Comparison of ENCODE assay signal across 18 cellular contexts in genomic region chr12:115166698-115167315, GRCh38.
DNase-seq lines count a peak whose midpoint lies in the region; ATAC-seq, FAIRE-seq and TF ChIP-seq lines count a peak whose summit lies in the region.
"Had no signal": no experiment of that assay in that cellular context is flagged by ENCODE, and none has a peak within 500 bp of the region (broad histone marks: within the 10 kb centered on the region; RNA-seq: fewer than 3 reads in every experiment).

No MANE protein-coding gene starts in this region.

- no peaks in the 10 kb centered on the region for H3F3A ChIP-seq in MM.1S (ENCODE audit: insufficient read depth, low read length)

- peak; percentile 27 for TF ChIP-seq CTCF in AG09319 (IDR thresholded peaks at IDR 0.05; ENCODE audit: low read depth, low read length)
- TF ChIP-seq CTCF in HFF-Myc (IDR thresholded peaks at IDR 0.05; ENCODE audit: low read depth, low read length, missing control alignments), result peak; percentile 37
- 0 out of 6 replicates have a peak, but pooled peaks of 1 of the 3 experiments have one; percentile 10 for TF ChIP-seq CTCF in K562 (IDR thresholded peaks at IDR 0.05 in 2 of 3, conservative IDR thresholded peaks at IDR 0.05 in 1 of 3; ENCODE audit: insufficient read depth in 2 of 3, low read depth in 1 of 3, low read length in 3 of 3)
- TF ChIP-seq CTCF in MM.1S (IDR thresholded peaks at IDR 0.05; ENCODE audit: low read length), result no peak

- no peak overlapping the region for H3K9ac ChIP-seq in K562 (ENCODE audit: insufficient read depth in 1 of 2, low read depth in 2 of 2, low read length in 2 of 2)
- H3K9ac ChIP-seq in MM.1S (ENCODE audit: low read length), result no peak overlapping the region

- ATAC-seq in K562, result no peak
- peak; percentile 97 for ATAC-seq in left lobe of liver
- ATAC-seq: activated CD4-positive, CD25-positive, alpha-beta regulatory T cell treated with anti-CD3 and anti-CD28 coated beads, Interleukin-2, amount 50 U/mL, for 24 hours; stimulated activated naive CD8-positive, alpha-beta T cell treated with anti-CD3 and anti-CD28 coated beads, Interleukin-15, Interleukin-2, amounts not matched to agents 100 U/mL and 50 U/mL, for 24 hours had no signal

- H3K27me3 ChIP-seq in K562 (ENCODE audit: control insufficient read depth in 2 of 2, insufficient read depth in 2 of 2, low read length in 2 of 2) (no peaks in the 10 kb centered on the region), MM.1S (replicated peaks; ENCODE audit: insufficient read depth, low read length) (no peaks in the 10 kb centered on the region)
- H3K27me3 ChIP-seq: ovary had no signal

- H2AFZ ChIP-seq in K562 (ENCODE audit: low read depth, low read length), result no peak overlapping the region
- no peak overlapping the region for H2AFZ ChIP-seq in MM.1S (ENCODE audit: low read length)

- peak; percentile 31 to 49 for TF ChIP-seq RAD21 in K562 (CRISPR knock-in tag; conservative IDR thresholded peaks at IDR 0.05 in 1 of 2, IDR thresholded peaks at IDR 0.05 in 1 of 2)

- in situ Hi-C loops in K562 (cut with MboI), result no loop called here

- H3K4me3 ChIP-seq in HFF-Myc (replicated peaks; ENCODE audit: low read depth, low read length) (no peak overlapping the region), K562 (no peak overlapping the region), MM.1S (ENCODE audit: low read length) (no peak overlapping the region)
- H3K4me3 ChIP-seq: ovary had no signal

- DNase-seq in AG09319 (ENCODE audit: extremely low read depth, low read depth) (no peak), HFF-Myc (ENCODE audit: extremely low read depth, low read depth) (no peak), K562 (ENCODE audit: extremely low read depth in 1 of 4, low spot score in 3 of 4) (no peak), left lobe of liver (ENCODE audit: low spot score) (no peak), MM.1S (no peak), NCI-H510A (lab: John Stamatoyannopoulos, UW) (no peak), NCI-H524 (lab: John Stamatoyannopoulos, UW) (no peak), NCI-H1105 treated with DMSO at 0.1 percent for 48 hours (lab: John Stamatoyannopoulos, UW) (no peak)
- DNase-seq: activated T-cell treated with anti-CD3 and anti-CD28 coated beads, Interleukin-2, amount 50 U/mL, for 1 hour; aorta; CD4-positive, CD25-positive, alpha-beta regulatory T cell; islet precursor cell; NCI-H446; ovary; stimulated activated CD4-positive, alpha-beta T cell treated with anti-CD3 and anti-CD28 coated beads, Interleukin-1b, Interleukin-23, amount 100 ng/mL, for 48 hours; stimulated activated naive CD8-positive, alpha-beta T cell treated with anti-CD3 and anti-CD28 coated beads, Interleukin-15, Interleukin-2, amounts not matched to agents 100 U/mL and 50 U/mL, for 24 hours had no signal

- H3K36me3 ChIP-seq in K562 (ENCODE audit: control insufficient read depth, insufficient read depth, low read length) (no peaks in the 10 kb centered on the region), MM.1S (replicated peaks; ENCODE audit: insufficient read depth, low read length) (no peaks in the 10 kb centered on the region)
- H3K36me3 ChIP-seq: ovary had no signal

- H4K20me1 ChIP-seq in K562 (replicated peaks; ENCODE audit: control insufficient read depth, insufficient read depth, low read length), result no peaks in the 10 kb centered on the region
- H4K20me1 ChIP-seq in MM.1S (ENCODE audit: insufficient read depth, low read length), result no peaks in the 10 kb centered on the region

- no peak for FAIRE-seq in K562 (lab: Jason Lieb, UNC)

- POLR2A ChIA-PET in K562 (lab: Yijun Ruan, JAX), result no interaction called here

- H3K4me2 ChIP-seq in K562 (ENCODE audit: insufficient read depth, low read length), result no peak overlapping the region
- no peak overlapping the region for H3K4me2 ChIP-seq in MM.1S (ENCODE audit: low read depth, low read length)

- H3K4me1 ChIP-seq in K562 (replicated peaks in 1 of 2; ENCODE audit: control insufficient read depth in 2 of 2, insufficient read depth in 2 of 2, low read length in 2 of 2) (no peaks in the 10 kb centered on the region), MM.1S (ENCODE audit: low read length) (no peaks in the 10 kb centered on the region)

- H3K79me2 ChIP-seq in K562 (ENCODE audit: control insufficient read depth, insufficient read depth, low read length) (no peaks in the 10 kb centered on the region), MM.1S (ENCODE audit: low read length) (no peaks in the 10 kb centered on the region)

- no peak for TF ChIP-seq EP300 in K562 (IDR thresholded peaks at IDR 0.05; ENCODE audit: low read length)

- CTCF ChIA-PET in K562 (lab: Yijun Ruan, JAX; ENCODE audit: low intra/inter-chr PET ratio), result no interaction called here

- TF ChIP-seq POLR2A in K562 (conservative IDR thresholded peaks at IDR 0.05), result no peak

- H3K9me1 ChIP-seq in K562 (ENCODE audit: control insufficient read depth, insufficient read depth, low read length), result no peaks in the 10 kb centered on the region

- no peaks in the 10 kb centered on the region for H3K9me2 ChIP-seq in MM.1S (replicated peaks; ENCODE audit: insufficient read depth, low read length)

- 2% methylated on average over 5 of the region's 5 CpGs for WGBS in K562 (ENCODE audit: insufficient coverage, low coverage, missing lambda C conversion rate)

- intact Hi-C loops in K562 (cut with micrococcal nuclease), result no loop called here

- H3K27ac ChIP-seq in K562 (ENCODE audit: extremely low read depth, low read depth, low read length), result no peak overlapping the region
- no peak overlapping the region for H3K27ac ChIP-seq in MM.1S (ENCODE audit: low read length)
- H3K27ac ChIP-seq: epithelial cell of prostate, ovary had no signal

- H3K9me3 ChIP-seq in K562 (replicated peaks; ENCODE audit: control insufficient read depth, insufficient read depth, low read depth, low read length), result no peaks in the 10 kb centered on the region
- H3K9me3 ChIP-seq in MM.1S (replicated peaks; ENCODE audit: insufficient read depth, low read length), result no peaks in the 10 kb centered on the region
- H3K9me3 ChIP-seq: ovary had no signal

- no TSS peak for BruUV-seq in K562 (replicated peaks; lab: Mats Ljungman, UMichigan)

TF ChIP-seq in K562, 482 proteins besides CTCF, POLR2A, EP300 and RAD21:
- TF ChIP-seq MYNN (IDR thresholded peaks at IDR 0.05) (no peak), MYNN (CRISPR knock-in tag; IDR thresholded peaks at IDR 0.05) (no peak), NFIX (CRISPR knock-in tag; IDR thresholded peaks at IDR 0.05; ENCODE audit: low read depth) (no peak), FOXA1 (IDR thresholded peaks at IDR 0.05; ENCODE audit: borderline replicate concordance) (no peak), ZNF785 (CRISPR knock-in tag; IDR thresholded peaks at IDR 0.05) (no peak)
- TF ChIP-seq, protein P1, sequence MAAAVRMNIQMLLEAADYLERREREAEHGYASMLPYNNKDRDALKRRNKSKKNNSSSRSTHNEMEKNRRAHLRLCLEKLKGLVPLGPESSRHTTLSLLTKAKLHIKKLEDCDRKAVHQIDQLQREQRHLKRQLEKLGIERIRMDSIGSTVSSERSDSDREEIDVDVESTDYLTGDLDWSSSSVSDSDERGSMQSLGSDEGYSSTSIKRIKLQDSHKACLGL (CRISPR knock-in tag; IDR thresholded peaks at IDR 0.05; ENCODE audit: borderline replicate concordance, poor library complexity, severe bottlenecking), result no peak
